Comparison of ENCODE assay signal across 1 cellular context in genomic region chr12:12725956-12726542, GRCh38.
TF ChIP-seq lines count a peak whose summit lies in the region.

No MANE protein-coding gene starts in this region.

TF ChIP-seq in H1, 55 proteins besides CTCF, POLR2A, EP300 and RAD21:
- TF ChIP-seq PHF8 (conservative IDR thresholded peaks at IDR 0.05; ENCODE audit: low read depth, low read length) = 0 out of 2 replicates have a peak, but pooled peaks have one; percentile 21
- TF ChIP-seq RBBP5 (IDR thresholded peaks at IDR 0.05; ENCODE audit: borderline replicate concordance, low read depth, low read length) = no peak; the same call in none of the 2 replicates
